In genomic region chr2:263022-263738, GRCh38 we compare ENCODE assay signal across 9 cellular contexts. TPM values are rescaled to one million over a fixed set of nuclear protein-coding genes. Genes with fewer than 3 reads are reported as not detected.
DNase-seq lines count a peak whose midpoint lies in the region; ATAC-seq, FAIRE-seq and TF ChIP-seq lines count a peak whose summit lies in the region.
"Had no signal": no experiment of that assay in that cellular context is flagged by ENCODE, and none has a peak within 500 bp of the region (broad histone marks: within the 10 kb centered on the region; RNA-seq: fewer than 3 reads in every experiment).

No MANE protein-coding gene starts in this region.

- H3K23me2 ChIP-seq in H1 (ENCODE audit: low read depth, low read length), result peaks cover 9% of the 10 kb centered on the region; the same call in 1 of the 2 replicates

- H3K27me3 ChIP-seq in H1 (replicated peaks in 1 of 4; ENCODE audit: control insufficient read depth in 3 of 4, extremely low read depth in 1 of 4, insufficient read depth in 3 of 4, low read length in 3 of 4), result peaks cover 0 to 9% (median 5%) of the 10 kb centered on the region in 4 experiments; a peak in 5 of 7 replicates

- TF ChIP-seq POLR2A in H1 (IDR thresholded peaks at IDR 0.05; ENCODE audit: control extremely low read depth in 1 of 2, low read depth in 2 of 2, low read length in 2 of 2), result no peak

- H3K14ac ChIP-seq in H1 (ENCODE audit: insufficient read length), result no peak overlapping the region

- no peak overlapping the region for H3K27ac ChIP-seq in H1 (ENCODE audit: low read depth, low read length)

- H3K36me3 Mint-ChIP-seq in natural killer cell treated with Interleukin-12 subunit alpha and Interleukin-12 subunit beta and Interleukin-15 and Interleukin-18, amount 100 ng/mL, for 72 hours, result peaks cover 4% of the 10 kb centered on the region

- H3K18ac ChIP-seq in H1 (ENCODE audit: extremely low read depth, low read length), result no peak overlapping the region; the same call in 1 of the 2 replicates

- peaks cover 19 to 29% of the 10 kb centered on the region in 2 donors for H3K4me1 Mint-ChIP-seq in natural killer cell treated with Interleukin-12 subunit alpha and Interleukin-12 subunit beta and Interleukin-15 and Interleukin-18, amount 100 ng/mL, for 72 hours (ENCODE audit: low read depth in 2 of 2)

- no peak overlapping the region for H4K5ac ChIP-seq in H1 (ENCODE audit: insufficient read length, low read depth, low read length)

- peaks cover 0 to 7% (median 4%) of the 10 kb centered on the region in 4 experiments; a peak in 4 of 7 replicates for H3K4me1 ChIP-seq in H1 (replicated peaks in 1 of 4; ENCODE audit: control insufficient read depth in 3 of 4, insufficient read depth in 4 of 4, low read length in 3 of 4)

- H3K56ac ChIP-seq in H1 (replicated peaks; ENCODE audit: insufficient read length, low read depth, low read length), result no peak overlapping the region

- H2AK5ac ChIP-seq in H1 (ENCODE audit: low read depth, low read length), result no peak overlapping the region

- no peak overlapping the region for H3K4ac ChIP-seq in H1 (replicated peaks; ENCODE audit: insufficient read length, low read depth, low read length)

- DNase-seq in AG09309 (ENCODE audit: low read depth), result no peak
- DNase-seq in H1 (ENCODE audit: low read depth in 1 of 2, low spot score in 2 of 2), result peak in 1 of 2 experiments; percentile 54
- no peak for DNase-seq in natural killer cell treated with Interleukin-12 subunit alpha and Interleukin-12 subunit beta and Interleukin-15 and Interleukin-18, amount 100 ng/mL, for 72 hours (ENCODE audit: low spot score)
- no peak for DNase-seq in RPMI8226
- DNase-seq in NCI-H1092 treated with DMSO at 0.1 percent for 48 hours (lab: John Stamatoyannopoulos, UW), result no peak
- DNase-seq in activated CD4-positive, CD25-positive, alpha-beta regulatory T cell treated with anti-CD3 and anti-CD28 coated beads, Interleukin-2, amount 50 U/mL, for 72 hours, result no peak
- DNase-seq: KBM-7 had no signal

- no peak overlapping the region for H2BK20ac ChIP-seq in H1 (ENCODE audit: low read length)

- no peak overlapping the region for H2BK120ac ChIP-seq in H1 (replicated peaks; ENCODE audit: low read depth, low read length)

- POLR2A ChIA-PET in H1 (lab: Charles Lee; ENCODE audit: partially characterized antibody), result interaction anchor here (0.8 to 1.9 kb wide), 10 partner anchors 9 to 33 kb away, joined by 3 to 7 read pairs (median 4); no protein-coding TSS in a partner anchor

- no peak for TF ChIP-seq CTCF in AG09309 (IDR thresholded peaks at IDR 0.05; ENCODE audit: control insufficient read depth, insufficient read depth, low read depth, low read length, missing control alignments)
- no peak for TF ChIP-seq CTCF in H1 (IDR thresholded peaks at IDR 0.05; ENCODE audit: control extremely low read depth in 1 of 3, insufficient read depth in 1 of 3, low read depth in 1 of 3, low read length in 3 of 3)

- H4K8ac ChIP-seq in H1 (ENCODE audit: extremely low read depth, insufficient read depth, low read length), result no peak overlapping the region

- H3K9me3 ChIP-seq in H1 (ENCODE audit: insufficient read depth in 2 of 2, low read depth in 1 of 2, low read length in 1 of 2), result peaks cover 6 to 9% of the 10 kb centered on the region in 2 experiments

- H3K4me2 ChIP-seq in H1 (ENCODE audit: insufficient read depth in 1 of 2, low read depth in 2 of 2, low read length in 2 of 2), result peak overlapping the region; percentile 82 to 93

- TF ChIP-seq RAD21 in Ishikawa (IDR thresholded peaks at IDR 0.05; ENCODE audit: low read depth), result no peak
- TF ChIP-seq RAD21 in H1 (IDR thresholded peaks at IDR 0.05 in 1 of 2, conservative IDR thresholded peaks at IDR 0.05 in 1 of 2; ENCODE audit: low read depth in 2 of 2, low read length in 2 of 2), result no peak

- no peak overlapping the region for H4K91ac ChIP-seq in H1 (replicated peaks; ENCODE audit: insufficient read length, low read length)

- WGBS in H1 (ENCODE audit: extremely low coverage in 1 of 2, insufficient coverage in 1 of 2, insufficient read length in 1 of 2, insufficient replicate concordance in 2 of 2, low coverage in 1 of 2, low lambda C conversion rate in 2 of 2, missing lambda C conversion rate in 1 of 2), 2 experiments, result 21% methylated on average over 28 of the region's 42 CpGs; no CpG with 5 or more reads in 1 of the 2 experiments

- H3K27me3 Mint-ChIP-seq in natural killer cell treated with Interleukin-12 subunit alpha and Interleukin-12 subunit beta and Interleukin-15 and Interleukin-18, amount 100 ng/mL, for 72 hours, result no peaks in the 10 kb centered on the region

- H3K79me2 ChIP-seq in H1 (ENCODE audit: control insufficient read depth in 1 of 2, insufficient read depth in 2 of 2, low read length in 2 of 2), result peaks cover 31 to 60% of the 10 kb centered on the region in 2 experiments

- peak overlapping the region in 1 of 4 experiments; percentile 50; a peak in 1 of 7 replicates for H3K9ac ChIP-seq in H1 (replicated peaks in 1 of 4; ENCODE audit: extremely low read depth in 1 of 4, low read depth in 3 of 4, low read length in 3 of 4)

- H3K9me3 Mint-ChIP-seq in natural killer cell treated with Interleukin-12 subunit alpha and Interleukin-12 subunit beta and Interleukin-15 and Interleukin-18, amount 100 ng/mL, for 72 hours, result no peaks in the 10 kb centered on the region

- CTCF ChIA-PET in H1 (lab: Charles Lee; ENCODE audit: partially characterized antibody), result interaction anchor here (0.7 to 1.3 kb wide), 2 partner anchors 23 to 252 kb away, joined by 3 read pairs; no protein-coding TSS in a partner anchor

- no peak overlapping the region for H3K23ac ChIP-seq in H1 (ENCODE audit: insufficient read length)

- peak overlapping the region; percentile 96 for H3K4me3 ChIP-seq in AG09309 (ENCODE audit: control insufficient read depth, low read depth, low read length)
- peak overlapping the region; percentile 42 to 71 (median 60) for H3K4me3 ChIP-seq in H1 (ENCODE audit: extremely low read depth in 1 of 4, insufficient read depth in 2 of 4, low read depth in 3 of 4, low read length in 4 of 4)

- no peak overlapping the region for H2BK12ac ChIP-seq in H1 (ENCODE audit: low read depth, low read length)

- H4K20me1 ChIP-seq in H1 (replicated peaks in 1 of 2; ENCODE audit: control insufficient read depth in 1 of 2, insufficient read depth in 2 of 2, low read length in 2 of 2), result peaks cover 6 to 21% of the 10 kb centered on the region in 2 experiments

- no peak overlapping the region for H2BK5ac ChIP-seq in H1 (ENCODE audit: low read depth, low read length)

- H3K27ac Mint-ChIP-seq in natural killer cell treated with Interleukin-12 subunit alpha and Interleukin-12 subunit beta and Interleukin-15 and Interleukin-18, amount 100 ng/mL, for 72 hours, result no peak overlapping the region

- H2BK15ac ChIP-seq in H1 (ENCODE audit: low read length), result no peak overlapping the region

- no peak for ATAC-seq in natural killer cell treated with Interleukin-12 subunit alpha and Interleukin-12 subunit beta and Interleukin-15 and Interleukin-18, amount 100 ng/mL, for 72 hours
- ATAC-seq in HG02571 (IDR thresholded peaks at IDR 0.05; ENCODE audit: unreplicated experiment), result no peak

- H2AFZ ChIP-seq in H1 (ENCODE audit: low read length), result no peak overlapping the region

- H3K36me3 ChIP-seq in H1 (ENCODE audit: control insufficient read depth in 2 of 4, insufficient read depth in 4 of 4, low read length in 3 of 4), result peaks cover 0 to 12% (median 0%) of the 10 kb centered on the region in 4 experiments; a peak in 3 of 8 replicates

- no peak for FAIRE-seq in H1 (lab: Jason Lieb, UNC)

- TF ChIP-seq EP300 in Ishikawa (IDR thresholded peaks at IDR 0.05; ENCODE audit: borderline replicate concordance), result no peak
- TF ChIP-seq EP300 in H1 (IDR thresholded peaks at IDR 0.05; ENCODE audit: borderline replicate concordance in 1 of 2, low read depth in 2 of 2, low read length in 2 of 2), result no peak

- peaks cover 3% of the 10 kb centered on the region; the same call in 1 of the 2 replicates for H3K79me1 ChIP-seq in H1 (ENCODE audit: low read depth, low read length)

- H3K4me3 Mint-ChIP-seq in natural killer cell treated with Interleukin-12 subunit alpha and Interleukin-12 subunit beta and Interleukin-15 and Interleukin-18, amount 100 ng/mL, for 72 hours, result peak overlapping the region; percentile 78

RNA-seq across cellular contexts. Expression of gene SH3YL1, which starts 0.7 kb away (rescaled TPM):
- total RNA-seq in H1 (2021; fragmentation: NEBNext Ultra II Directional; extraction: Animal tissue kit (Norgen Biotek cat#: 25700)), result 31.4 and 37.2 TPM in 2 replicates
- polyA plus RNA-seq in H1 (2011; rRNA removed), result 12.9 and 13.6 TPM in 2 replicates
- polyA plus RNA-seq in H1 (2011; cell fraction: cytosol; rRNA removed), result 22.5 TPM
- polyA plus RNA-seq in H1 (2011; cell fraction: nucleus; rRNA removed), result 28.4 TPM
- 24.6 to 32.5 TPM (median 25.7 TPM) in 4 replicates for polyA plus RNA-seq in H1 (2012, experiment 1 of 2)
- polyA plus RNA-seq in H1 (2012, experiment 2 of 2), result 5.9 TPM
- polyA plus RNA-seq in H1 (2013, experiment 1 of 2), result 27.9 TPM
- polyA plus RNA-seq in H1 (2013, experiment 2 of 2), result 26.7 TPM
- polyA minus RNA-seq in H1 (2011; rRNA and poly(A)+ RNA removed), result 18.9 and 19.0 TPM in 2 replicates
- polyA minus RNA-seq in H1 (2011; cell fraction: cytosol; rRNA and poly(A)+ RNA removed), result 15.1 TPM
- 44.6 TPM for polyA minus RNA-seq in H1 (2011; cell fraction: nucleus; rRNA and poly(A)+ RNA removed)
- 10 to 100 TPM; 15.4 to 17.5 TPM for total RNA-seq in natural killer cell treated with Interleukin-12 subunit alpha and Interleukin-12 subunit beta and Interleukin-15 and Interleukin-18, amount 100 ng/mL, for 72 hours

RNA-seq across cellular contexts. Expression of gene ACP1, which starts 1.6 kb away (rescaled TPM):
- total RNA-seq in H1 (2021; fragmentation: NEBNext Ultra II Directional; extraction: Animal tissue kit (Norgen Biotek cat#: 25700)), result 150 and 155 TPM in 2 replicates
- 78.7 and 115 TPM in 2 replicates for polyA plus RNA-seq in H1 (2011; rRNA removed)
- polyA plus RNA-seq in H1 (2011; cell fraction: cytosol; rRNA removed), result 169 TPM
- polyA plus RNA-seq in H1 (2011; cell fraction: nucleus; rRNA removed), result 96.8 TPM
- polyA plus RNA-seq in H1 (2012, experiment 1 of 2), result 165 to 214 TPM (median 182 TPM) in 4 replicates
- 60.1 TPM for polyA plus RNA-seq in H1 (2012, experiment 2 of 2)
- 107 TPM for polyA plus RNA-seq in H1 (2013, experiment 1 of 2)
- polyA plus RNA-seq in H1 (2013, experiment 2 of 2), result 106 TPM
- polyA minus RNA-seq in H1 (2011; rRNA and poly(A)+ RNA removed), result 107 and 121 TPM in 2 replicates
- 83.2 TPM for polyA minus RNA-seq in H1 (2011; cell fraction: cytosol; rRNA and poly(A)+ RNA removed)
- polyA minus RNA-seq in H1 (2011; cell fraction: nucleus; rRNA and poly(A)+ RNA removed), result 78.8 TPM
- total RNA-seq in natural killer cell treated with Interleukin-12 subunit alpha and Interleukin-12 subunit beta and Interleukin-15 and Interleukin-18, amount 100 ng/mL, for 72 hours, result 10 to 100 TPM; 94.2 to 96.1 TPM

RNA-seq across cellular contexts. Expression of gene ALKAL2, which starts 24.7 kb away (rescaled TPM):
- 10.4 and 11.5 TPM in 2 replicates for total RNA-seq in H1 (2021; fragmentation: NEBNext Ultra II Directional; extraction: Animal tissue kit (Norgen Biotek cat#: 25700))
- polyA plus RNA-seq in H1 (2011; rRNA removed), result 4.3 and 4.6 TPM in 2 replicates
- 5.4 TPM for polyA plus RNA-seq in H1 (2011; cell fraction: cytosol; rRNA removed)
- polyA plus RNA-seq in H1 (2011; cell fraction: nucleus; rRNA removed), result 7.2 TPM
- polyA plus RNA-seq in H1 (2012, experiment 1 of 2), result 4.5 to 6.0 TPM (median 4.9 TPM) in 4 replicates
- polyA plus RNA-seq in H1 (2012, experiment 2 of 2), result 2.0 TPM
- polyA plus RNA-seq in H1 (2013, experiment 1 of 2), result 11.7 TPM
- polyA plus RNA-seq in H1 (2013, experiment 2 of 2), result 12.0 TPM
- polyA minus RNA-seq in H1 (2011; rRNA and poly(A)+ RNA removed), result 2.8 and 4.6 TPM in 2 replicates
- polyA minus RNA-seq in H1 (2011; cell fraction: cytosol; rRNA and poly(A)+ RNA removed), result 6.0 TPM
- polyA minus RNA-seq in H1 (2011; cell fraction: nucleus; rRNA and poly(A)+ RNA removed), result 7.4 TPM
- total RNA-seq in natural killer cell treated with Interleukin-12 subunit alpha and Interleukin-12 subunit beta and Interleukin-15 and Interleukin-18, amount 100 ng/mL, for 72 hours, result 1 to 10 TPM; 1.1 to 1.4 TPM
